ENCODE assay signal across 9 cellular contexts in genomic region chr7:2934211-2934731, GRCh38.
DNase-seq lines count a peak whose midpoint lies in the region; ATAC-seq, FAIRE-seq and TF ChIP-seq lines count a peak whose summit lies in the region.
"Had no signal": no experiment of that assay in that cellular context is flagged by ENCODE, and none has a peak within 500 bp of the region (broad histone marks: within the 10 kb centered on the region; RNA-seq: fewer than 3 reads in every experiment).

No MANE protein-coding gene starts in this region.

- no peaks in the 10 kb centered on the region for H3K9me3 Mint-ChIP-seq in effector memory CD8-positive, alpha-beta T cell

- H3K4me3 ChIP-seq in DOHH2 (ENCODE audit: low read length) (no peak overlapping the region), OCI-LY1 (ENCODE audit: low read depth, low read length, poor library complexity, severe bottlenecking) (no peak overlapping the region)

- intact Hi-C loops in sciatic nerve (cut with DNase I), result no loop called here

- ATAC-seq in effector memory CD8-positive, alpha-beta T cell (replicated peaks), result no peak
- ATAC-seq in sciatic nerve (no peak), HG03196 (IDR thresholded peaks at IDR 0.05; ENCODE audit: unreplicated experiment) (no peak), GM19351 (IDR thresholded peaks at IDR 0.05; ENCODE audit: unreplicated experiment) (no peak)

- H3F3A ChIP-seq in DOHH2 (ENCODE audit: control insufficient read depth, insufficient read depth) (no peaks in the 10 kb centered on the region), OCI-LY1 (ENCODE audit: insufficient read depth, low read length) (no peaks in the 10 kb centered on the region)

- H3K9me3 ChIP-seq in DOHH2 (ENCODE audit: control insufficient read depth, insufficient read depth, low read length), result no peaks in the 10 kb centered on the region
- H3K9me3 ChIP-seq in OCI-LY1 (ENCODE audit: low read length), result no peaks in the 10 kb centered on the region

- H3K27me3 ChIP-seq in DOHH2 (ENCODE audit: control insufficient read depth, low read length), result no peaks in the 10 kb centered on the region
- no peaks in the 10 kb centered on the region for H3K27me3 ChIP-seq in OCI-LY1 (ENCODE audit: insufficient read depth, low read length)

- no peak for TF ChIP-seq POLR2A in GM12891 (IDR thresholded peaks at IDR 0.05; ENCODE audit: low read depth, low read length)

- no peak overlapping the region for H2AFZ ChIP-seq in OCI-LY1 (ENCODE audit: low read length)

- peaks cover 93% of the 10 kb centered on the region for H3K36me3 Mint-ChIP-seq in effector memory CD8-positive, alpha-beta T cell (ENCODE audit: insufficient read depth)

- H4K20me1 ChIP-seq in DOHH2 (ENCODE audit: control insufficient read depth, insufficient read depth, low read depth, low read length) (no peaks in the 10 kb centered on the region), OCI-LY1 (ENCODE audit: insufficient read depth, low read length) (no peaks in the 10 kb centered on the region)

- no peaks in the 10 kb centered on the region for H3K79me2 ChIP-seq in DOHH2 (ENCODE audit: control insufficient read depth, low read length)
- H3K79me2 ChIP-seq in OCI-LY1 (ENCODE audit: insufficient read depth, low read length), result no peaks in the 10 kb centered on the region

- H3K36me3 ChIP-seq in DOHH2 (ENCODE audit: control insufficient read depth, low read length) (peaks cover 71% of the 10 kb centered on the region), OCI-LY1 (ENCODE audit: insufficient read depth, low read length) (peaks cover 65% of the 10 kb centered on the region)

- H3K27ac ChIP-seq in DOHH2 (ENCODE audit: low read depth, low read length) (no peak overlapping the region), OCI-LY1 (ENCODE audit: low read depth, low read length, poor library complexity, severe bottlenecking) (peak overlapping the region; percentile 33)

- TF ChIP-seq CTCF in DOHH2 (IDR thresholded peaks at IDR 0.05; ENCODE audit: low read depth, low read length, poor library complexity, severe bottlenecking), result peak; percentile 13
- no peak for TF ChIP-seq CTCF in OCI-LY1 (IDR thresholded peaks at IDR 0.05; ENCODE audit: low read length)

- peaks cover 0 to 12% of the 10 kb centered on the region in 2 donors for H3K4me1 Mint-ChIP-seq in effector memory CD8-positive, alpha-beta T cell (ENCODE audit: low read depth in 2 of 2)

- no peak overlapping the region for H3K4me3 Mint-ChIP-seq in effector memory CD8-positive, alpha-beta T cell

- no peaks in the 10 kb centered on the region for H3K27me3 Mint-ChIP-seq in effector memory CD8-positive, alpha-beta T cell

- H3K9me2 ChIP-seq in DOHH2 (replicated peaks; ENCODE audit: control insufficient read depth, low read length), result no peaks in the 10 kb centered on the region
- no peaks in the 10 kb centered on the region for H3K9me2 ChIP-seq in OCI-LY1 (ENCODE audit: low read depth, low read length)

- no peak overlapping the region for H3K4me2 ChIP-seq in DOHH2 (ENCODE audit: low read length)
- H3K4me2 ChIP-seq in OCI-LY1 (ENCODE audit: low read length), result no peak overlapping the region

- H3K4me1 ChIP-seq in DOHH2 (ENCODE audit: control insufficient read depth, low read length) (no peaks in the 10 kb centered on the region), OCI-LY1 (ENCODE audit: insufficient read depth, low read length, severe bottlenecking) (peaks cover 5% of the 10 kb centered on the region)

- no peak for FAIRE-seq in GM12891 (lab: Jason Lieb, UNC)

- H3K9ac ChIP-seq in OCI-LY1 (ENCODE audit: low read length), result no peak overlapping the region

- no peak for DNase-seq in effector memory CD8-positive, alpha-beta T cell
- DNase-seq in sciatic nerve (ENCODE audit: low spot score) (peak; percentile 45), GM12891 (ENCODE audit: insufficient read length, low spot score) (no peak), anterior cingulate cortex (lab: John Stamatoyannopoulos, UW) (no peak)
- DNase-seq: NCI-H774 had no signal

- H3K27ac Mint-ChIP-seq in effector memory CD8-positive, alpha-beta T cell, result peak overlapping the region; percentile 62 to 90

TF ChIP-seq in GM12891, 5 proteins besides CTCF, POLR2A, EP300 and RAD21:
- TF ChIP-seq SPI1 (IDR thresholded peaks at IDR 0.05; ENCODE audit: low read depth, low read length), result no peak
- TF ChIP-seq POU2F2 (IDR thresholded peaks at IDR 0.05; ENCODE audit: low read depth, low read length), result no peak
